ENCODE assay signal across 8 cellular contexts in the genomic region with DNA sequence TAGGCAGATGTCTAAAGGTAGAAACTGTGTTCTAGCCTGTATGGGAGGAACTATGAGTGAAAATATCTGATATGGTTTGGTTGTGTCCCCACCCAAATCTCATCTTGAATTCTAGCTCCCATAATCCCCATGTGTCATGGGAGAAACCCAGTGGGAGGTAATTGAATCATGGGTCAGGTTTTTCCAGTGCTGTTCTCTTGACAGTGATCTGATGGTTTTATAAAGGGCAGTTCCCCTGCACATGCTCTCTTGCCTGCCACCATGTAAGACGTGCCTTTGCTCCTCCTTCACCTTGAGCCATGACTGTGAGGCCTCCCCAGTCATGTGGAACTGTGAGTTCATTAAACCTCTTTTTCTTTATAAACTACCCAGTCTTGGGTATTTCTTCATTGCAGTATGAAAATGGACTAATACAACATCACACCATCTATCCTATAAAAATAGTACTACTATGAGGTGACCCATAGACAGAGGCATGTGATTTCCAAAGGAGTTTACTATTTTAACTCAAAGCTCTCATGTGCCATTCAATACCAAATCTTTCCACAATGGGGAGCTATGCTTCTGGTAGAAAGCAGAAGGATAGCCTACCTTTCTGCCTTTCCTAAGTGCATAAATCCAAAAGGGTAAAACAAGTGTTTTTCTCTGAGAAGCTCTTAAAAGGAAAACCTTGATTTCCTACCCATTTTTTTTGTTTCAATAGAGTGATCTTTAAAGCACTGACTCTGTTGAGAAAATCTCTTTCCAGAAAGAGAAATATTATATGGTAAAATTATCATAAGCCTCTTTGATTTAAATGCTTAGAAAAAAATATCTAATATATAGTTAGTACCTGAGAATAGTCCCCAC. TPM values are rescaled to one million over a fixed set of nuclear protein-coding genes. Genes with fewer than 3 reads are reported as not detected.
DNase-seq lines count a peak whose midpoint lies in the region; ATAC-seq and TF ChIP-seq lines count a peak whose summit lies in the region.

No MANE protein-coding gene starts in this region.

- TF ChIP-seq CTCF in DOHH2 (IDR thresholded peaks at IDR 0.05; ENCODE audit: low read depth, low read length, poor library complexity, severe bottlenecking): peak; percentile 41
- peak; percentile 66 for TF ChIP-seq CTCF in HL-60 (IDR thresholded peaks at IDR 0.05; ENCODE audit: insufficient read depth, low read length)

- no peak overlapping the region for H3K4me2 ChIP-seq in DOHH2 (ENCODE audit: low read length)

- no peaks in the 10 kb centered on the region for H4K20me1 ChIP-seq in DOHH2 (ENCODE audit: control insufficient read depth, insufficient read depth, low read depth, low read length)

- peak overlapping the region; percentile 68 for H3K27ac Mint-ChIP-seq in activated T-helper 17 cell treated with anti-CD3 and anti-CD28 coated beads, Interleukin-2, amount 50 U/mL, for 72 hours
- H3K27ac Mint-ChIP-seq in T-helper 17 cell: no peak overlapping the region

- H3K9me3 Mint-ChIP-seq in activated T-helper 17 cell treated with anti-CD3 and anti-CD28 coated beads, Interleukin-2, amount 50 U/mL, for 72 hours: no peaks in the 10 kb centered on the region

- H3K27me3 ChIP-seq in DOHH2 (ENCODE audit: control insufficient read depth, low read length) (no peaks in the 10 kb centered on the region), HL-60 (ENCODE audit: insufficient read depth, poor library complexity, severe bottlenecking) (no peaks in the 10 kb centered on the region)

- H3K36me3 Mint-ChIP-seq in activated T-helper 17 cell treated with anti-CD3 and anti-CD28 coated beads, Interleukin-2, amount 50 U/mL, for 72 hours (ENCODE audit: low read depth): peaks cover 100% of the 10 kb centered on the region
- H3K36me3 Mint-ChIP-seq in T-helper 17 cell (ENCODE audit: low read depth): peaks cover 12% of the 10 kb centered on the region

- H3K27me3 Mint-ChIP-seq in activated T-helper 17 cell treated with anti-CD3 and anti-CD28 coated beads, Interleukin-2, amount 50 U/mL, for 72 hours: no peaks in the 10 kb centered on the region
- H3K27me3 Mint-ChIP-seq in T-helper 17 cell: no peaks in the 10 kb centered on the region

- H3K4me1 ChIP-seq in DOHH2 (ENCODE audit: control insufficient read depth, low read length): peaks cover 5% of the 10 kb centered on the region; the same call in 1 of the 2 replicates

- H3F3A ChIP-seq in DOHH2 (ENCODE audit: control insufficient read depth, insufficient read depth): peaks cover 7% of the 10 kb centered on the region; the same call in 1 of the 2 replicates

- H3K4me1 Mint-ChIP-seq in activated T-helper 17 cell treated with anti-CD3 and anti-CD28 coated beads, Interleukin-2, amount 50 U/mL, for 72 hours: peaks cover 4% of the 10 kb centered on the region
- peaks cover 5% of the 10 kb centered on the region for H3K4me1 Mint-ChIP-seq in T-helper 17 cell

- DNase-seq in HL-60 (ENCODE audit: low read depth in 1 of 2, low spot score in 1 of 2) (peak in 1 of 2 experiments; percentile 25), left kidney (ENCODE audit: low read depth, low spot score) (peak; percentile 27), T-helper 17 cell (no peak), NCI-H2107 (lab: John Stamatoyannopoulos, UW) (no peak)

- H3K9me2 ChIP-seq in DOHH2 (replicated peaks; ENCODE audit: control insufficient read depth, low read length): no peaks in the 10 kb centered on the region

- no peak overlapping the region for H3K27ac ChIP-seq in DOHH2 (ENCODE audit: low read depth, low read length)
- H3K27ac ChIP-seq in HL-60 (replicated peaks): no peak overlapping the region

- no peak overlapping the region for H3K4me3 Mint-ChIP-seq in activated T-helper 17 cell treated with anti-CD3 and anti-CD28 coated beads, Interleukin-2, amount 50 U/mL, for 72 hours
- no peak overlapping the region for H3K4me3 Mint-ChIP-seq in T-helper 17 cell

- no peaks in the 10 kb centered on the region for H3K79me2 ChIP-seq in DOHH2 (ENCODE audit: control insufficient read depth, low read length)

- peaks cover 81% of the 10 kb centered on the region for H3K36me3 ChIP-seq in DOHH2 (ENCODE audit: control insufficient read depth, low read length)

- no peak overlapping the region for H3K4me3 ChIP-seq in DOHH2 (ENCODE audit: low read length)
- H3K4me3 ChIP-seq in HL-60 (replicated peaks; ENCODE audit: insufficient read depth, low read length): no peak overlapping the region

- ATAC-seq in activated T-helper 17 cell treated with anti-CD3 and anti-CD28 coated beads, Interleukin-2, amount 50 U/mL, for 72 hours (replicated peaks): peak; percentile 32
- ATAC-seq in T-helper 17 cell: no peak
- ATAC-seq in HG03520 (IDR thresholded peaks at IDR 0.05; ENCODE audit: unreplicated experiment): no peak
- no peak for ATAC-seq in GM18870 (IDR thresholded peaks at IDR 0.05; ENCODE audit: unreplicated experiment)

- no peaks in the 10 kb centered on the region for H3K9me3 ChIP-seq in DOHH2 (ENCODE audit: control insufficient read depth, insufficient read depth, low read length)
- no peaks in the 10 kb centered on the region for H3K9me3 ChIP-seq in T-helper 17 cell (ENCODE audit: control insufficient read depth, low read length, poor library complexity, severe bottlenecking)

RNA-seq across cellular contexts. Expression of a gene that starts 38.8 kb away (rescaled TPM):
- total RNA-seq in activated T-helper 17 cell treated with anti-CD3 and anti-CD28 coated beads, Interleukin-2, amount 50 U/mL, for 72 hours: 100 to 1,000 TPM in 1 of 2 donors, 10 to 100 TPM in 1; 82.6 to 124 TPM
- total RNA-seq in T-helper 17 cell: 100 to 1,000 TPM; 141 to 160 TPM

RNA-seq across cellular contexts. Expression of a gene that starts 48.4 kb away (rescaled TPM):
- 1 to 10 TPM; 1.5 to 1.9 TPM for total RNA-seq in activated T-helper 17 cell treated with anti-CD3 and anti-CD28 coated beads, Interleukin-2, amount 50 U/mL, for 72 hours
- total RNA-seq in T-helper 17 cell: 1 to 10 TPM; 3.5 to 4.9 TPM

RNA-seq across cellular contexts. Expression of a gene that starts 53.5 kb away (rescaled TPM):
- total RNA-seq in activated T-helper 17 cell treated with anti-CD3 and anti-CD28 coated beads, Interleukin-2, amount 50 U/mL, for 72 hours: under 1 TPM; 0.21 to 0.91 TPM
- under 1 TPM; 0.60 to 0.65 TPM for total RNA-seq in T-helper 17 cell
